ENCODE assay signal across 1 cellular context in genomic region chr17:81349397-81350319, GRCh38.
TF ChIP-seq lines count a peak whose summit lies in the region.

No MANE protein-coding gene starts in this region.

TF ChIP-seq in K562, 482 proteins besides CTCF, POLR2A, EP300 and RAD21 (continued from another document and continues in another):
- TF ChIP-seq, protein P1, sequence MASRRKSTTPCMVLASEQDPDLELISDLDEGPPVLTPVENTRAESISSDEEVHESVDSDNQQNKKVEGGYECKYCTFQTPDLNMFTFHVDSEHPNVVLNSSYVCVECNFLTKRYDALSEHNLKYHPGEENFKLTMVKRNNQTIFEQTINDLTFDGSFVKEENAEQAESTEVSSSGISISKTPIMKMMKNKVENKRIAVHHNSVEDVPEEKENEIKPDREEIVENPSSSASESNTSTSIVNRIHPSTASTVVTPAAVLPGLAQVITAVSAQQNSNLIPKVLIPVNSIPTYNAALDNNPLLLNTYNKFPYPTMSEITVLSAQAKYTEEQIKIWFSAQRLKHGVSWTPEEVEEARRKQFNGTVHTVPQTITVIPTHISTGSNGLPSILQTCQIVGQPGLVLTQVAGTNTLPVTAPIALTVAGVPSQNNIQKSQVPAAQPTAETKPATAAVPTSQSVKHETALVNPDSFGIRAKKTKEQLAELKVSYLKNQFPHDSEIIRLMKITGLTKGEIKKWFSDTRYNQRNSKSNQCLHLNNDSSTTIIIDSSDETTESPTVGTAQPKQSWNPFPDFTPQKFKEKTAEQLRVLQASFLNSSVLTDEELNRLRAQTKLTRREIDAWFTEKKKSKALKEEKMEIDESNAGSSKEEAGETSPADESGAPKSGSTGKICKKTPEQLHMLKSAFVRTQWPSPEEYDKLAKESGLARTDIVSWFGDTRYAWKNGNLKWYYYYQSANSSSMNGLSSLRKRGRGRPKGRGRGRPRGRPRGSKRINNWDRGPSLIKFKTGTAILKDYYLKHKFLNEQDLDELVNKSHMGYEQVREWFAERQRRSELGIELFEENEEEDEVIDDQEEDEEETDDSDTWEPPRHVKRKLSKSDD (conservative IDR thresholded peaks at IDR 0.05; ENCODE audit: low read length), result no peak
- TF ChIP-seq TBP (optimal IDR thresholded peaks at IDR 0.05; ENCODE audit: low read depth, low read length) (peak; percentile 97), MAFF (IDR thresholded peaks at IDR 0.05; ENCODE audit: low read length) (no peak; the same call in 1 of the 2 replicates), ZNF282 (CRISPR knock-in tag; IDR thresholded peaks at IDR 0.05) (no peak), CHD2 (IDR thresholded peaks at IDR 0.05; ENCODE audit: low read depth, low read length) (peak; percentile 60; the same call in 1 of the 2 replicates), ZNF274 (IDR thresholded peaks at IDR 0.05; ENCODE audit: borderline replicate concordance, low read depth, low read length) (no peak), SMARCB1 (IDR thresholded peaks at IDR 0.05; ENCODE audit: insufficient read length, low read depth) (no peak), REST (CRISPR knock-in tag; IDR thresholded peaks at IDR 0.05; ENCODE audit: low read depth) (no peak), NBN (IDR thresholded peaks at IDR 0.05; ENCODE audit: low read depth) (peak; percentile 71), COPS2 (conservative IDR thresholded peaks at IDR 0.05) (no peak), SMARCA5 (IDR thresholded peaks at IDR 0.05) (no peak), RFX7 (CRISPR knock-in tag; IDR thresholded peaks at IDR 0.05) (no peak), POLR2H (tag; IDR thresholded peaks at IDR 0.05; ENCODE audit: low read depth) (peak; percentile 88), ATF2 (CRISPR knock-in tag; IDR thresholded peaks at IDR 0.05) (no peak), ZNF766 (CRISPR knock-in tag; conservative IDR thresholded peaks at IDR 0.05) (peak; percentile 11; the same call in 1 of the 2 replicates), THAP7 (CRISPR knock-in tag; IDR thresholded peaks at IDR 0.05) (0 out of 2 replicates have a peak, but pooled peaks have one; percentile 62), DEAF1 (CRISPR knock-in tag; IDR thresholded peaks at IDR 0.05) (no peak), DACH1 (IDR thresholded peaks at IDR 0.05; ENCODE audit: partially characterized antibody) (peak; percentile 77), GATA2 (CRISPR knock-in tag; IDR thresholded peaks at IDR 0.05) (peak; percentile 74), MTA2 (IDR thresholded peaks at IDR 0.05; ENCODE audit: low read depth) (0 out of 2 replicates have a peak, but pooled peaks have one; percentile 24), MEF2D (tag; conservative IDR thresholded peaks at IDR 0.05; ENCODE audit: low read depth) (no peak; the same call in 1 of the 2 replicates)
- TF ChIP-seq, protein P2, sequence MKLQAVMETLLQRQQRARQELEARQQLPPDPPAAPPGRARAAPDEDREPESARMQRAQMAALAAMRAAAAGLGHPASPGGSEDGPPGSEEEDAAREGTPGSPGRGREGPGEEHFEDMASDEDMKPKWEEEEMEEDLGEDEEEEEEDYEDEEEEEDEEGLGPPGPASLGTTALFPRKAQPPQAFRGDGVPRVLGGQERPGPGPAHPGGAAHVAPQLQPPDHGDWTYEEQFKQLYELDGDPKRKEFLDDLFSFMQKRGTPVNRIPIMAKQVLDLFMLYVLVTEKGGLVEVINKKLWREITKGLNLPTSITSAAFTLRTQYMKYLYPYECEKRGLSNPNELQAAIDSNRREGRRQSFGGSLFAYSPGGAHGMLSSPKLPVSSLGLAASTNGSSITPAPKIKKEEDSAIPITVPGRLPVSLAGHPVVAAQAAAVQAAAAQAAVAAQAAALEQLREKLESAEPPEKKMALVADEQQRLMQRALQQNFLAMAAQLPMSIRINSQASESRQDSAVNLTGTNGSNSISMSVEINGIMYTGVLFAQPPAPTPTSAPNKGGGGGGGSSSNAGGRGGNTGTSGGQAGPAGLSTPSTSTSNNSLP (IDR thresholded peaks at IDR 0.05; ENCODE audit: borderline replicate concordance, low read depth, low read length), result peak; percentile 89; the same call in 1 of the 2 replicates
- TF ChIP-seq, protein P3, sequence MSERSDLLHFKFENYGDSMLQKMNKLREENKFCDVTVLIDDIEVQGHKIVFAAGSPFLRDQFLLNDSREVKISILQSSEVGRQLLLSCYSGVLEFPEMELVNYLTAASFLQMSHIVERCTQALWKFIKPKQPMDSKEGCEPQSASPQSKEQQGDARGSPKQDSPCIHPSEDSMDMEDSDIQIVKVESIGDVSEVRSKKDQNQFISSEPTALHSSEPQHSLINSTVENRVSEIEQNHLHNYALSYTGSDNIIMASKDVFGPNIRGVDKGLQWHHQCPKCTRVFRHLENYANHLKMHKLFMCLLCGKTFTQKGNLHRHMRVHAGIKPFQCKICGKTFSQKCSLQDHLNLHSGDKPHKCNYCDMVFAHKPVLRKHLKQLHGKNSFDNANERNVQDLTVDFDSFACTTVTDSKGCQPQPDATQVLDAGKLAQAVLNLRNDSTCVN (CRISPR knock-in tag; IDR thresholded peaks at IDR 0.05), result no peak
- TF ChIP-seq, protein P4, sequence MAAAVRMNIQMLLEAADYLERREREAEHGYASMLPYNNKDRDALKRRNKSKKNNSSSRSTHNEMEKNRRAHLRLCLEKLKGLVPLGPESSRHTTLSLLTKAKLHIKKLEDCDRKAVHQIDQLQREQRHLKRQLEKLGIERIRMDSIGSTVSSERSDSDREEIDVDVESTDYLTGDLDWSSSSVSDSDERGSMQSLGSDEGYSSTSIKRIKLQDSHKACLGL (CRISPR knock-in tag; IDR thresholded peaks at IDR 0.05; ENCODE audit: borderline replicate concordance, poor library complexity, severe bottlenecking), result no peak
- TF ChIP-seq, protein P5, sequence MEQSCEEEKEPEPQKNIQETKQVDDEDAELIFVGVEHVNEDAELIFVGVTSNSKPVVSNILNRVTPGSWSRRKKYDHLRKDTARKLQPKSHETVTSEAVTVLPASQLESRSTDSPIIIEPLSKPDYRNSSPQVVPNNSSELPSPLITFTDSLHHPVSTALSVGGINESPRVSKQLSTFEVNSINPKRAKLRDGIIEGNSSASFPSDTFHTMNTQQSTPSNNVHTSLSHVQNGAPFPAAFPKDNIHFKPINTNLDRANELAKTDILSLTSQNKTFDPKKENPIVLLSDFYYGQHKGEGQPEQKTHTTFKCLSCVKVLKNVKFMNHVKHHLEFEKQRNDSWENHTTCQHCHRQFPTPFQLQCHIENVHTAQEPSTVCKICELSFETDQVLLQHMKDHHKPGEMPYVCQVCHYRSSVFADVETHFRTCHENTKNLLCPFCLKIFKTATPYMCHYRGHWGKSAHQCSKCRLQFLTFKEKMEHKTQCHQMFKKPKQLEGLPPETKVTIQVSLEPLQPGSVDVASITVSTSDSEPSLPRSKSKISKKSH (CRISPR knock-in tag; IDR thresholded peaks at IDR 0.05), result no peak
- TF ChIP-seq, protein P6, sequence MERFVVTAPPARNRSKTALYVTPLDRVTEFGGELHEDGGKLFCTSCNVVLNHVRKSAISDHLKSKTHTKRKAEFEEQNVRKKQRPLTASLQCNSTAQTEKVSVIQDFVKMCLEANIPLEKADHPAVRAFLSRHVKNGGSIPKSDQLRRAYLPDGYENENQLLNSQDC (CRISPR knock-in tag; IDR thresholded peaks at IDR 0.05), result no peak
- TF ChIP-seq, protein P7, sequence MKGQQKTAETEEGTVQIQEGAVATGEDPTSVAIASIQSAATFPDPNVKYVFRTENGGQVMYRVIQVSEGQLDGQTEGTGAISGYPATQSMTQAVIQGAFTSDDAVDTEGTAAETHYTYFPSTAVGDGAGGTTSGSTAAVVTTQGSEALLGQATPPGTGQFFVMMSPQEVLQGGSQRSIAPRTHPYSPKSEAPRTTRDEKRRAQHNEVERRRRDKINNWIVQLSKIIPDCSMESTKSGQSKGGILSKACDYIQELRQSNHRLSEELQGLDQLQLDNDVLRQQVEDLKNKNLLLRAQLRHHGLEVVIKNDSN (CRISPR knock-in tag; IDR thresholded peaks at IDR 0.05), result peak; percentile 42; the same call in 1 of the 2 replicates
- TF ChIP-seq, protein P8, sequence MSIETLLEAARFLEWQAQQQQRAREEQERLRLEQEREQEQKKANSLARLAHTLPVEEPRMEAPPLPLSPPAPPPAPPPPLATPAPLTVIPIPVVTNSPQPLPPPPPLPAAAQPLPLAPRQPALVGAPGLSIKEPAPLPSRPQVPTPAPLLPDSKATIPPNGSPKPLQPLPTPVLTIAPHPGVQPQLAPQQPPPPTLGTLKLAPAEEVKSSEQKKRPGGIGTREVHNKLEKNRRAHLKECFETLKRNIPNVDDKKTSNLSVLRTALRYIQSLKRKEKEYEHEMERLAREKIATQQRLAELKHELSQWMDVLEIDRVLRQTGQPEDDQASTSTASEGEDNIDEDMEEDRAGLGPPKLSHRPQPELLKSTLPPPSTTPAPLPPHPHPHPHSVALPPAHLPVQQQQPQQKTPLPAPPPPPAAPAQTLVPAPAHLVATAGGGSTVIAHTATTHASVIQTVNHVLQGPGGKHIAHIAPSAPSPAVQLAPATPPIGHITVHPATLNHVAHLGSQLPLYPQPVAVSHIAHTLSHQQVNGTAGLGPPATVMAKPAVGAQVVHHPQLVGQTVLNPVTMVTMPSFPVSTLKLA (conservative IDR thresholded peaks at IDR 0.05), result peak in 1 of 2 experiments; percentile 71; a peak in 3 of 4 replicates
- TF ChIP-seq, protein P9, sequence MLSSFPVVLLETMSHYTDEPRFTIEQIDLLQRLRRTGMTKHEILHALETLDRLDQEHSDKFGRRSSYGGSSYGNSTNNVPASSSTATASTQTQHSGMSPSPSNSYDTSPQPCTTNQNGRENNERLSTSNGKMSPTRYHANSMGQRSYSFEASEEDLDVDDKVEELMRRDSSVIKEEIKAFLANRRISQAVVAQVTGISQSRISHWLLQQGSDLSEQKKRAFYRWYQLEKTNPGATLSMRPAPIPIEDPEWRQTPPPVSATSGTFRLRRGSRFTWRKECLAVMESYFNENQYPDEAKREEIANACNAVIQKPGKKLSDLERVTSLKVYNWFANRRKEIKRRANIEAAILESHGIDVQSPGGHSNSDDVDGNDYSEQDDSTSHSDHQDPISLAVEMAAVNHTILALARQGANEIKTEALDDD (IDR thresholded peaks at IDR 0.05), result no peak
